15 cellular contexts compared by ENCODE assay signal in the genomic region with DNA sequence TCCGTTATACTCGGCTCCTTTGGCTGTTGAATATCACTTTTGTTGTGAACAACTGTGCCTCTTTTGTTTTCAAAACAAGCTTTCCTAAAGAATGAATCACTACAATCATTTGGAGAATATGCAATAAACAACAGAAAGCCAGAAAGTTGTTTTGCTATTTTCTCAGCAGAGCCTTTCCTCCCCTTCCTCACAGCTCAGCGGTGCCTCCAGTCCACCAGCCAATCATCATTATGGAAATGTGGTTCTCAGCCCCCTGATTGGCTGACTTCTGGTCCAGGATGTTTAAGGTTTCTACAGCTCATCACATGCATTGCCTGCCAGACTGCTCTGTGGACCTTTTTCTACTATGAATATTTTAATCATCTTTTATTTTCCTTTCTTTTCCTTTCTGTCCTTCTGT. TPM values are rescaled to one million over a fixed set of nuclear protein-coding genes. Genes with fewer than 3 reads are reported as not detected.
DNase-seq lines count a peak whose midpoint lies in the region; FAIRE-seq and TF ChIP-seq lines count a peak whose summit lies in the region.
"Had no signal": no experiment of that assay in that cellular context is flagged by ENCODE, and none has a peak within 500 bp of the region (broad histone marks: within the 10 kb centered on the region; RNA-seq: fewer than 3 reads in every experiment).

No MANE protein-coding gene starts in this region.

- DNase-seq in G401 (ENCODE audit: low spot score) (peak; percentile 60), NCI-H2227 (lab: John Stamatoyannopoulos, UW; ENCODE audit: unreplicated experiment) (peak; percentile 59), caudate nucleus (lab: John Stamatoyannopoulos, UW) (peak in 39 of 61 donors; percentile 4 to 72 (median 39)), myocyte (ENCODE audit: low read depth) (peak; percentile 36), 8988T (no peak), HTR-8/SVneo (ENCODE audit: insufficient read length, low spot score) (no peak), GDM1 (lab: John Stamatoyannopoulos, UW) (no peak), spleen (no peak)
- DNase-seq: activated CD8-positive, alpha-beta T cell treated with anti-CD3 and anti-CD28 coated beads, Interleukin-2, amount 10 ng/mL, durations not matched to agents 7 days and 5 days; aorta; DMS153; SIG-M5; stimulated activated CD4-positive, alpha-beta T cell treated with anti-CD3 and anti-CD28 coated beads, Interleukin-12 subunit alpha, Interleukin-12 subunit beta, amount 100 ng/mL, for 4 hours; stimulated activated naive B cell treated with anti-CD40 and anti-IgM and Interleukin-4, amounts not matched to agents 10 μg/mL and 1 μg/mL and 100 μg/mL, for 72 hours had no signal

- no peaks in the 10 kb centered on the region for H3K36me3 ChIP-seq in spleen
- H3K36me3 ChIP-seq: esophagus muscularis mucosa had no signal

- in situ Hi-C loops in G401 (cut with HindIII; ENCODE audit: low sequenced_read_pairs): no loop called here

- 80 to 92% (median 87%) methylated on average over 3 of the region's 3 CpGs for WGBS in spleen, 5 donors

- no peaks in the 10 kb centered on the region for H3K4me1 ChIP-seq in spleen

- no peak for TF ChIP-seq CTCF in spleen (IDR thresholded peaks at IDR 0.05 in 8 of 11, conservative IDR thresholded peaks at IDR 0.05 in 3 of 11)

- no peak for FAIRE-seq in HTR-8/SVneo (lab: Jason Lieb, UNC)

- H3K4me3 ChIP-seq in spleen: no peak overlapping the region

- no peaks in the 10 kb centered on the region for H3K27me3 ChIP-seq in spleen (replicated peaks in 1 of 7)
- H3K27me3 ChIP-seq: esophagus muscularis mucosa had no signal

- H3K9me3 ChIP-seq in spleen: no peaks in the 10 kb centered on the region
- H3K9me3 ChIP-seq: esophagus muscularis mucosa had no signal

- H3K27ac ChIP-seq in caudate nucleus (ENCODE audit: low read depth, low read length) (peak overlapping the region; percentile 85), spleen (no peak overlapping the region)
- H3K27ac ChIP-seq: esophagus muscularis mucosa had no signal

- no peak for TF ChIP-seq POLR2A in spleen (IDR thresholded peaks at IDR 0.05)

- intact Hi-C loops in spleen (cut with DNase I; ENCODE audit: low total_unique reads): no loop called here

RNA-seq across cellular contexts. Expression of a gene that starts 9.1 kb away (rescaled TPM):
- total RNA-seq in G401 (2014; rRNA removed; shearing (Covaris generic)): 25.7 and 34.8 TPM in 2 replicates
- total RNA-seq in myocyte (41.1 and 43.9 TPM in 2 replicates), spleen (10 to 100 TPM in 5 of 7 donors, 1 to 10 TPM in 2; 7.7 to 14.4 (median 10.9) TPM)
- 7.8 TPM for polyA plus RNA-seq in myocyte (2012)
- polyA plus RNA-seq in spleen: 1 to 10 TPM; 5.8 to 9.9 (median 6.9) TPM
- total RNA-seq: activated CD8-positive, alpha-beta T cell treated with anti-CD3 and anti-CD28 coated beads, Interleukin-2, amount 10 ng/mL, durations not matched to agents 7 days and 5 days had no signal

Comparison
In these comparisons a context has a peak if more than half of its experiments do, and no peak if none do; other contexts are left out.
1. DNase-seq: peak in G401 (single experiment), NCI-H2227 (single experiment), caudate nucleus (39 of 61) and myocyte (single experiment); none in 8988T (single experiment), HTR-8/SVneo (single experiment), GDM1 (single experiment) and spleen (single experiment).